8 cellular contexts compared by ENCODE assay signal in the genomic region with DNA sequence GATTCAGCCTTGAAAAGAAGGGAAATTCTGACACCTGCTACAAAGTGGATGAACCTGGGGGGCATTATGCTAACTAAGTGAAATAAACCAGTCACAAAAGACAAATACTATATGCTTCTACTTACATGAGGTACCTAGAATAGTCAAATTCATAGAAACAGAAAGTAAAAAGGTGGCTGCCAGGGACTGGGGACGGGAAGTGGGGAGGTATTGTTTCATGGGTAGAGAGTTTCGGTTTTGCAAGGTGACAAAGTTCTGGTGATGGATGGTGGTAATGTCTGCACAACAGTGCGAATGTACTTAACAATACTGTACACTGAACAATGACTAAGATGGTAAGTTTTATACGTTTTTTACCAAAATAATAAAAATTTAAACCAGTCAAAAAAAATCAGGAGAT.
DNase-seq lines count a peak whose midpoint lies in the region; ATAC-seq and TF ChIP-seq lines count a peak whose summit lies in the region.

No MANE protein-coding gene starts in this region.

- DNase-seq in RPMI8226 = peak; percentile 91
- peak; percentile 81 for DNase-seq in central memory CD4-positive, alpha-beta T cell
- peak; percentile 52 to 70 for DNase-seq in stimulated activated CD4-positive, alpha-beta T cell treated with anti-CD3 and anti-CD28 coated beads, Interleukin-2, amount 100 ng/mL, for 24 hours
- no peak for DNase-seq in NCI-H2196 (lab: John Stamatoyannopoulos, UW; ENCODE audit: unreplicated experiment)
- no peak for DNase-seq in NCI-H2227 (lab: John Stamatoyannopoulos, UW; ENCODE audit: unreplicated experiment)

- ATAC-seq in GM18511 (IDR thresholded peaks at IDR 0.05; ENCODE audit: unreplicated experiment) = peak; percentile 66
- ATAC-seq in HG02763 (IDR thresholded peaks at IDR 0.05; ENCODE audit: unreplicated experiment) = peak; percentile 47
- no peak for ATAC-seq in SK-N-SH treated with all-trans-retinoic acid at 6 μM for 48 hours

TF ChIP-seq in SK-N-SH treated with all-trans-retinoic acid at 6 μM for 48 hours, 23 proteins besides CTCF, POLR2A, EP300 and RAD21:
- TF ChIP-seq ZFP30 (CRISPR knock-in tag; IDR thresholded peaks at IDR 0.05) (no peak), ARNTL (CRISPR knock-in tag; IDR thresholded peaks at IDR 0.05; ENCODE audit: borderline replicate concordance, low read depth) (no peak), TCF4 (CRISPR knock-in tag; IDR thresholded peaks at IDR 0.05; ENCODE audit: borderline replicate concordance) (no peak), CREB5 (CRISPR knock-in tag; IDR thresholded peaks at IDR 0.05; ENCODE audit: low read depth) (no peak), SNAI2 (CRISPR knock-in tag; IDR thresholded peaks at IDR 0.05) (no peak), ZC3H10 (CRISPR knock-in tag; IDR thresholded peaks at IDR 0.05) (no peak), ZNF70 (CRISPR knock-in tag; IDR thresholded peaks at IDR 0.05) (no peak), ZFP3 (CRISPR knock-in tag; IDR thresholded peaks at IDR 0.05) (no peak), BACH2 (CRISPR knock-in tag; IDR thresholded peaks at IDR 0.05; ENCODE audit: borderline replicate concordance) (no peak), CSDC2 (CRISPR knock-in tag; IDR thresholded peaks at IDR 0.05) (no peak), OSR1 (CRISPR knock-in tag; IDR thresholded peaks at IDR 0.05) (no peak), ZNF8 (CRISPR knock-in tag; IDR thresholded peaks at IDR 0.05) (no peak), POU6F1 (CRISPR knock-in tag; IDR thresholded peaks at IDR 0.05; ENCODE audit: borderline replicate concordance, low read depth) (no peak), GLIS3 (CRISPR knock-in tag; IDR thresholded peaks at IDR 0.05) (no peak), ISL1 (CRISPR knock-in tag; IDR thresholded peaks at IDR 0.05) (no peak), ZNF565 (CRISPR knock-in tag; conservative IDR thresholded peaks at IDR 0.05; ENCODE audit: low read depth) (no peak), TOX (CRISPR knock-in tag; IDR thresholded peaks at IDR 0.05; ENCODE audit: borderline replicate concordance) (no peak), PPARA (CRISPR knock-in tag; IDR thresholded peaks at IDR 0.05; ENCODE audit: borderline replicate concordance) (no peak)
- TF ChIP-seq, protein P1, sequence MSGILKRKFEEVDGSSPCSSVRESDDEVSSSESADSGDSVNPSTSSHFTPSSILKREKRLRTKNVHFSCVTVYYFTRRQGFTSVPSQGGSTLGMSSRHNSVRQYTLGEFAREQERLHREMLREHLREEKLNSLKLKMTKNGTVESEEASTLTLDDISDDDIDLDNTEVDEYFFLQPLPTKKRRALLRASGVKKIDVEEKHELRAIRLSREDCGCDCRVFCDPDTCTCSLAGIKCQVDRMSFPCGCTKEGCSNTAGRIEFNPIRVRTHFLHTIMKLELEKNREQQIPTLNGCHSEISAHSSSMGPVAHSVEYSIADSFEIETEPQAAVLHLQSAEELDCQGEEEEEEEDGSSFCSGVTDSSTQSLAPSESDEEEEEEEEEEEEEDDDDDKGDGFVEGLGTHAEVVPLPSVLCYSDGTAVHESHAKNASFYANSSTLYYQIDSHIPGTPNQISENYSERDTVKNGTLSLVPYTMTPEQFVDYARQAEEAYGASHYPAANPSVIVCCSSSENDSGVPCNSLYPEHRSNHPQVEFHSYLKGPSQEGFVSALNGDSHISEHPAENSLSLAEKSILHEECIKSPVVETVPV (CRISPR knock-in tag; IDR thresholded peaks at IDR 0.05) = no peak

Comparison
In these comparisons a context has a peak if more than half of its experiments do, and no peak if none do; other contexts are left out.
1. DNase-seq: peak in RPMI8226 (single experiment), central memory CD4-positive, alpha-beta T cell (single experiment) and stimulated activated CD4-positive, alpha-beta T cell treated with anti-CD3 and anti-CD28 coated beads, Interleukin-2, amount 100 ng/mL, for 24 hours (2 of 2); none in NCI-H2196 (single experiment) and NCI-H2227 (single experiment).